ENCODE assay signal across 9 cellular contexts in the genomic region with DNA sequence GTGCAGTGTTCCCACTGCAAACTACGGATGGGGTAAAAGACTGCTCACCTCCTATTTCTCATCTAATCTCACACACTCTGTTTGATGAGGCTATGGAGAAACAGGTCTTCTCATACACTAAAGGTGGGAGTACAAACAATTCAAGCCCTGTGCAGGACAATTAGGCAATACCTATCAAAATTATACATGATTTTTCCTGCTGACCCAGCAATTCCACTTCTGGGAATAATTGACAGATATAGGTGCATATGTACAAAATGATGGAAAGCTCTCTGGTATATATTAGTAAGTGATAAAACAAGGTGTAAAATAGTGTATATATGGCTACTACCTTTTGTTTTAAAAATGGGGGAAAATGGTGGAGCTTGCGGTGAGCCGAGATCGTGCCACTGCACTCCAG.
"Had no signal": no experiment of that assay in that cellular context is flagged by ENCODE, and none has a peak within 500 bp of the region (broad histone marks: within the 10 kb centered on the region; RNA-seq: fewer than 3 reads in every experiment).

No MANE protein-coding gene starts in this region.

- DNase-seq: GM23248, GOT3, H9, HCEC 1CT, Karpas-422, KBM-7 had no signal

- H3K4me3 ChIP-seq: GM23248 had no signal

- FAIRE-seq: H54, HTR-8/SVneo had no signal

- H3K4me2 ChIP-seq: KMS-11 had no signal

- H2AFZ ChIP-seq: GM23248 had no signal

- H3K27ac ChIP-seq: KMS-11 had no signal

- H3K9ac ChIP-seq: GM23248, KMS-11 had no signal
